ENCODE assay signal across 8 cellular contexts in the genomic region with DNA sequence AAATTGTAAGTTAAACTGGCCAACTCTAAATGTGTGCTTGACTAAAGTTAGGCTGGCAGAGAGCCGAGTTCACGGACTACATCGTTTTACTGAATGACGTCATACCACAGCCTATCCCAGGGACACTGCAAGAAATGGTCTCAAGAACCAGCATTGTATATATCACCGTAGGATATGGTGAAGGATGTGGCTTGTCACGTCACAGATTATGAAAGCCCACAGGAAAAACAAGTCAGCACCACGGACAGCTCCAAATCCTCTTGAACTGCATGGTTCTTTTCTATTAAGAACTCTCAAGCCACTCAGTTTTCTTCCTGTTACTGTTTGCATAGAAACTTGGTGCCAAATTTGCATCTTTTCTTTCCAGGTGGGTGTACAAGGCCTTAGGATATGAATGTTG.
A peak's percentile ranks its signal among the peaks of the same experiment; 100 is the strongest.
DNase-seq lines count a peak whose midpoint lies in the region; ATAC-seq and TF ChIP-seq lines count a peak whose summit lies in the region.

No MANE protein-coding gene starts in this region.

- no peaks in the 10 kb centered on the region for H3K36me3 ChIP-seq in left lung

- TF ChIP-seq CTCF in astrocyte of the cerebellum (IDR thresholded peaks at IDR 0.05; ENCODE audit: low read depth, low read length, missing control alignments) (no peak), left lung (IDR thresholded peaks at IDR 0.05) (no peak)

- no peak overlapping the region for H3K27ac ChIP-seq in left lung

- ATAC-seq in left lung, result peak; percentile 86

- no peaks in the 10 kb centered on the region for H3K4me1 ChIP-seq in left lung

- intact Hi-C loops in left lung (cut with DNase I), result no loop called here

- in situ Hi-C loops in astrocyte of the cerebellum (cut with HindIII; ENCODE audit: low sequenced_read_pairs), result no loop called here

- H3K9me3 ChIP-seq in left lung, result no peaks in the 10 kb centered on the region

- no peaks in the 10 kb centered on the region for H3K27me3 ChIP-seq in left lung

- DNase-seq in NCI-H82 (lab: John Stamatoyannopoulos, UW) (peak; percentile 21), NCI-H82 treated with DMSO at 0.1 percent for 48 hours (lab: John Stamatoyannopoulos, UW; ENCODE audit: unreplicated experiment) (no peak), T-helper 1 cell (peak in 4 of 5 donors; percentile 34 to 67 (median 48)), astrocyte of the cerebellum (ENCODE audit: low read depth) (peak; percentile 81), left lung (peak in 1 of 2 donors; percentile 42), DMS153 (lab: John Stamatoyannopoulos, UW) (no peak), NCI-H1092 treated with DMSO at 0.1 percent for 48 hours (lab: John Stamatoyannopoulos, UW) (no peak)
- DNase-seq in stimulated activated CD8-positive, alpha-beta memory T cell treated with anti-CD3 and anti-CD28 coated beads, Interleukin-4, amount 100 ng/mL, for 24 hours (ENCODE audit: low read depth), result peak; percentile 40

- no peak overlapping the region for H3K4me3 ChIP-seq in astrocyte of the cerebellum (ENCODE audit: low read depth, low read length)
- no peak overlapping the region for H3K4me3 ChIP-seq in left lung

Comparison
In these comparisons a context has a peak if more than half of its experiments do, and no peak if none do; other contexts are left out.
1. DNase-seq: peak in NCI-H82 (single experiment), T-helper 1 cell (4 of 5), astrocyte of the cerebellum (single experiment) and stimulated activated CD8-positive, alpha-beta memory T cell treated with anti-CD3 and anti-CD28 coated beads, Interleukin-4, amount 100 ng/mL, for 24 hours (single experiment); none in NCI-H82 treated with DMSO at 0.1 percent for 48 hours (single experiment), DMS153 (single experiment) and NCI-H1092 treated with DMSO at 0.1 percent for 48 hours (single experiment).